8 cellular contexts compared by ENCODE assay signal in genomic region chr1:156752843-156753486, GRCh38. TPM values are rescaled to one million over a fixed set of nuclear protein-coding genes. Genes with fewer than 3 reads are reported as not detected.
DNase-seq lines count a peak whose midpoint lies in the region; ATAC-seq, FAIRE-seq and TF ChIP-seq lines count a peak whose summit lies in the region.

No MANE protein-coding gene starts in this region.

- FAIRE-seq in H54 (lab: Jason Lieb, UNC) = no peak

- H3K4me1 Mint-ChIP-seq in activated CD4-positive, alpha-beta T cell treated with anti-CD3 and anti-CD28 coated beads, Interleukin-2, amount 10 ng/mL, durations not matched to agents 7 days and 5 days = peaks cover 40% of the 10 kb centered on the region
- H3K4me1 Mint-ChIP-seq in activated T-helper 17 cell treated with anti-CD3 and anti-CD28 coated beads, Interleukin-2, amount 50 U/mL, for 72 hours = peaks cover 4% of the 10 kb centered on the region

- CTCF ChIA-PET in activated CD4-positive, alpha-beta T cell treated with anti-CD3 and anti-CD28 coated beads, Interleukin-2, amount 10 ng/mL, durations not matched to agents 7 days and 5 days (lab: Charles Lee) = interaction anchor here (0.9 to 2.4 kb wide), 10 partner anchors 8 to 107 kb away, joined by 3 to 13 read pairs (median 4); partner anchors contain the start of genes ISG20L2, METTL25B, NTRK1 and PRCC

- H3K9me3 ChIP-seq in iPS-18c (ENCODE audit: control insufficient read depth, insufficient read depth, low read length) (no peaks in the 10 kb centered on the region), subcutaneous abdominal adipose tissue (ENCODE audit: control insufficient read depth in 5 of 5, low read length in 5 of 5) (no peaks in the 10 kb centered on the region)

- H3K4me3 ChIP-seq in iPS-18c (ENCODE audit: insufficient read depth, low read depth, low read length) (peak overlapping the region; percentile 99), subcutaneous abdominal adipose tissue (ENCODE audit: low read depth in 1 of 5, low read length in 5 of 5) (peak overlapping the region; percentile 78 to 98 (median 93))

- no peaks in the 10 kb centered on the region for H3K36me3 ChIP-seq in subcutaneous abdominal adipose tissue (ENCODE audit: control insufficient read depth in 5 of 5, insufficient read depth in 5 of 5, low read length in 5 of 5)

- no peak for ATAC-seq in activated T-helper 17 cell treated with anti-CD3 and anti-CD28 coated beads, Interleukin-2, amount 50 U/mL, for 72 hours (replicated peaks)
- ATAC-seq in GM18858 (IDR thresholded peaks at IDR 0.05; ENCODE audit: unreplicated experiment) = no peak

- H3K27ac ChIP-seq in subcutaneous abdominal adipose tissue (ENCODE audit: low read depth, low read length) = peak overlapping the region; percentile 94

- H3K9ac ChIP-seq in subcutaneous abdominal adipose tissue (ENCODE audit: low read length in 5 of 5) = peak overlapping the region in 3 of 5 donors; percentile 87 to 96 (median 91)

- H3K9me3 Mint-ChIP-seq in activated CD4-positive, alpha-beta T cell treated with anti-CD3 and anti-CD28 coated beads, Interleukin-2, amount 10 ng/mL, durations not matched to agents 7 days and 5 days = no peaks in the 10 kb centered on the region
- H3K9me3 Mint-ChIP-seq in activated T-helper 17 cell treated with anti-CD3 and anti-CD28 coated beads, Interleukin-2, amount 50 U/mL, for 72 hours = no peaks in the 10 kb centered on the region

- H3K4me3 Mint-ChIP-seq in activated CD4-positive, alpha-beta T cell treated with anti-CD3 and anti-CD28 coated beads, Interleukin-2, amount 10 ng/mL, durations not matched to agents 7 days and 5 days = peak overlapping the region; percentile 90
- peak overlapping the region; percentile 97 for H3K4me3 Mint-ChIP-seq in activated T-helper 17 cell treated with anti-CD3 and anti-CD28 coated beads, Interleukin-2, amount 50 U/mL, for 72 hours

- no peaks in the 10 kb centered on the region for H3K27me3 Mint-ChIP-seq in activated CD4-positive, alpha-beta T cell treated with anti-CD3 and anti-CD28 coated beads, Interleukin-2, amount 10 ng/mL, durations not matched to agents 7 days and 5 days
- no peaks in the 10 kb centered on the region for H3K27me3 Mint-ChIP-seq in activated T-helper 17 cell treated with anti-CD3 and anti-CD28 coated beads, Interleukin-2, amount 50 U/mL, for 72 hours

- no peak for TF ChIP-seq POLR2A in H54 (IDR thresholded peaks at IDR 0.05; ENCODE audit: low read depth, low read length)

- H3K27ac Mint-ChIP-seq in activated CD4-positive, alpha-beta T cell treated with anti-CD3 and anti-CD28 coated beads, Interleukin-2, amount 10 ng/mL, durations not matched to agents 7 days and 5 days = peak overlapping the region; percentile 95
- H3K27ac Mint-ChIP-seq in activated T-helper 17 cell treated with anti-CD3 and anti-CD28 coated beads, Interleukin-2, amount 50 U/mL, for 72 hours = peak overlapping the region; percentile 14

- no peaks in the 10 kb centered on the region for H3K27me3 ChIP-seq in subcutaneous abdominal adipose tissue (ENCODE audit: control insufficient read depth in 5 of 5, insufficient read depth in 4 of 5, low read length in 5 of 5)

- peaks cover 19 to 61% (median 55%) of the 10 kb centered on the region in 5 donors for H3K4me1 ChIP-seq in subcutaneous abdominal adipose tissue (ENCODE audit: control insufficient read depth in 5 of 5, insufficient read depth in 5 of 5, low read length in 5 of 5)

- POLR2A ChIA-PET in activated CD4-positive, alpha-beta T cell treated with anti-CD3 and anti-CD28 coated beads, Interleukin-2, amount 10 ng/mL, durations not matched to agents 7 days and 5 days (lab: Charles Lee) = interaction anchor here (1.1 to 1.9 kb wide), 4 partner anchors 12 to 107 kb away, joined by 3 to 8 read pairs (median 6); partner anchors contain the start of genes ISG20L2, METTL25B, MRPL24 and PRCC

- DNase-seq in activated CD4-positive, alpha-beta T cell treated with anti-CD3 and anti-CD28 coated beads, Interleukin-2, amount 10 ng/mL, durations not matched to agents 7 days and 5 days = no peak
- DNase-seq in activated CD4-positive, alpha-beta T cell treated with anti-CD3 and anti-CD28 coated beads for 48 hours = no peak
- no peak for DNase-seq in H54 (ENCODE audit: insufficient read length, low spot score)
- DNase-seq in NCI-H2081 treated with DMSO at 0.1 percent for 48 hours (lab: John Stamatoyannopoulos, UW) = no peak

- peaks cover 33% of the 10 kb centered on the region for H3K36me3 Mint-ChIP-seq in activated CD4-positive, alpha-beta T cell treated with anti-CD3 and anti-CD28 coated beads, Interleukin-2, amount 10 ng/mL, durations not matched to agents 7 days and 5 days (ENCODE audit: low read depth)
- H3K36me3 Mint-ChIP-seq in activated T-helper 17 cell treated with anti-CD3 and anti-CD28 coated beads, Interleukin-2, amount 50 U/mL, for 72 hours (ENCODE audit: low read depth) = peaks cover 34% of the 10 kb centered on the region

RNA-seq across cellular contexts. Expression of gene HDGF, which starts 1.5 kb away (rescaled TPM):
- total RNA-seq in activated CD4-positive, alpha-beta T cell treated with anti-CD3 and anti-CD28 coated beads, Interleukin-2, amount 10 ng/mL, durations not matched to agents 7 days and 5 days = 100 to 1,000 TPM; 288 to 301 TPM
- total RNA-seq in activated T-helper 17 cell treated with anti-CD3 and anti-CD28 coated beads, Interleukin-2, amount 50 U/mL, for 72 hours = 100 to 1,000 TPM; 270 to 361 TPM

RNA-seq across cellular contexts. Expression of gene MRPL24, which starts 12.1 kb away (rescaled TPM):
- total RNA-seq in activated CD4-positive, alpha-beta T cell treated with anti-CD3 and anti-CD28 coated beads, Interleukin-2, amount 10 ng/mL, durations not matched to agents 7 days and 5 days = 10 to 100 TPM; 50.4 to 54.7 TPM
- 10 to 100 TPM; 58.8 to 67.0 TPM for total RNA-seq in activated T-helper 17 cell treated with anti-CD3 and anti-CD28 coated beads, Interleukin-2, amount 50 U/mL, for 72 hours

RNA-seq across cellular contexts. Expression of gene PRCC, which starts 14.4 kb away (rescaled TPM):
- total RNA-seq in activated CD4-positive, alpha-beta T cell treated with anti-CD3 and anti-CD28 coated beads, Interleukin-2, amount 10 ng/mL, durations not matched to agents 7 days and 5 days = 10 to 100 TPM; 70.6 to 87.7 TPM
- total RNA-seq in activated T-helper 17 cell treated with anti-CD3 and anti-CD28 coated beads, Interleukin-2, amount 50 U/mL, for 72 hours = 10 to 100 TPM; 54.0 to 76.7 TPM

RNA-seq across cellular contexts. Expression of gene ISG20L2, which starts 24.4 kb away (rescaled TPM):
- 10 to 100 TPM; 47.0 to 58.0 TPM for total RNA-seq in activated CD4-positive, alpha-beta T cell treated with anti-CD3 and anti-CD28 coated beads, Interleukin-2, amount 10 ng/mL, durations not matched to agents 7 days and 5 days
- total RNA-seq in activated T-helper 17 cell treated with anti-CD3 and anti-CD28 coated beads, Interleukin-2, amount 50 U/mL, for 72 hours = 10 to 100 TPM; 38.8 to 74.9 TPM

RNA-seq across cellular contexts. Expression of gene METTL25B, which starts 24.7 kb away (rescaled TPM):
- total RNA-seq in activated CD4-positive, alpha-beta T cell treated with anti-CD3 and anti-CD28 coated beads, Interleukin-2, amount 10 ng/mL, durations not matched to agents 7 days and 5 days = 10 to 100 TPM; 26.2 to 29.7 TPM
- total RNA-seq in activated T-helper 17 cell treated with anti-CD3 and anti-CD28 coated beads, Interleukin-2, amount 50 U/mL, for 72 hours = 10 to 100 TPM; 29.0 to 51.6 TPM
